Comparison of ENCODE assay signal across 10 cellular contexts in the genomic region with DNA sequence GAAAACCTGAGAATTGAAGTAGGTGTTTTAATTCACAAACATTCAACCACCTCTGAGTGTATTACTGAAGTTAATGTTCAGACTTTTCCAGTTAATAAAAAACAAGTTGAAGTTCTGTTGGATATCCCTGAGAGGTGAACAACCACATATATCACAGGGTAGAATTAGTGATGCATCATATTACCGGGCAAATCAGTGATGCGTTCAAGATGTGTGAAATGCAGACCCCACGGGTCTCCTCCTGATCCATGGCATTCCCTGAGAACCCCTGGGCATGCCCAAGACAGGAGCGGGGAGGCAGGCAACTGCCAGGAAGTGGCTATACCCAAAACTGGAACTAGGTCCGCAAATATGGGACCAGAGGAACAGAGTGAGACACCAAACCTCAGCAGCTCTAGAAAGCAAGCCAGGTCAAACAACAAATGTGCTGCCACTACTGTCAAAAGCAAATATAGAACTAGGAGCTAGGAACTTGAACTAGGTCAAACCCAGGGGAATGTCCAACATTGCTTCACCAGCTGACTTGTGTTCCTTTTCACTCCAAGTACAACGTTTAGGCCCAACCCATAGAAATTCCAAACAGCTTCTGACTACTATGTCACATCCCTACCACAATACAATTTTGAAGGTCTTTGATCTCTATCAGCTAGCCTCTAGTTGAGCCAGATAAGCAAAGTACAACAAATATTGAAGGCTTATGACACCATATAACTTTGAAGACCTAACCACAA. TPM values are rescaled to one million over a fixed set of nuclear protein-coding genes. Genes with fewer than 3 reads are reported as not detected.
DNase-seq lines count a peak whose midpoint lies in the region; ATAC-seq and TF ChIP-seq lines count a peak whose summit lies in the region.
"Had no signal": no experiment of that assay in that cellular context is flagged by ENCODE, and none has a peak within 500 bp of the region (broad histone marks: within the 10 kb centered on the region; RNA-seq: fewer than 3 reads in every experiment).

No MANE protein-coding gene starts in this region.

- H3K4me1 Mint-ChIP-seq in glutamatergic neuron (ENCODE audit: low read depth, unreplicated experiment), result no peaks in the 10 kb centered on the region

- no peak for TF ChIP-seq POLR2A in IMR-90 (IDR thresholded peaks at IDR 0.05; ENCODE audit: low read depth, low read length)

- no TSS peak for BruUV-seq in IMR-90 (replicated peaks; lab: Mats Ljungman, UMichigan)

- H4K5ac ChIP-seq in IMR-90 (ENCODE audit: low read depth, low read length), result no peak overlapping the region

- no peak overlapping the region for H4K91ac ChIP-seq in IMR-90 (ENCODE audit: insufficient read depth, low read depth, low read length)

- 0 out of 2 replicates have a peak overlapping the region, but pooled peaks have one; percentile 35 for H3K14ac ChIP-seq in IMR-90 (replicated peaks; ENCODE audit: low read depth, low read length)

- POLR2A ChIA-PET in IMR-90 (lab: Charles Lee; ENCODE audit: unreplicated experiment), result no interaction called here

- no peaks in the 10 kb centered on the region for H3K9me3 Mint-ChIP-seq in glutamatergic neuron (ENCODE audit: unreplicated experiment)
- H3K9me3 Mint-ChIP-seq: activated CD4-positive, alpha-beta memory T cell treated with anti-CD3 and anti-CD28 coated beads for 36 hours; activated naive CD8-positive, alpha-beta T cell treated with anti-CD3 and anti-CD28 coated beads, Interleukin-2, amount 50 U/mL, for 24 hours had no signal

- H3K27ac ChIP-seq in IMR-90 (ENCODE audit: insufficient read depth, low read length), result peak overlapping the region; percentile 13; the same call in 1 of the 2 replicates

- H3K9me3 ChIP-seq in IMR-90 (ENCODE audit: control insufficient read depth, insufficient read depth, low read length) (no peaks in the 10 kb centered on the region), mucosa of descending colon (no peaks in the 10 kb centered on the region)

- no peak overlapping the region; the same call in 1 of the 2 replicates for H2AK5ac ChIP-seq in IMR-90 (ENCODE audit: low read depth, low read length)

- peak; percentile 60 for DNase-seq in ACHN
- peak; percentile 93 for DNase-seq in IMR-90
- peak; percentile 100 for DNase-seq in epithelial cell of proximal tubule (ENCODE audit: low read depth)
- DNase-seq in mucosa of descending colon, result peak in 1 of 3 donors; percentile 14
- no peak for DNase-seq in glutamatergic neuron
- no peak for DNase-seq in foreskin melanocyte
- DNase-seq in D341Med (ENCODE audit: low spot score), result no peak
- DNase-seq: activated CD4-positive, alpha-beta memory T cell treated with anti-CD3 and anti-CD28 coated beads for 36 hours; activated naive CD8-positive, alpha-beta T cell treated with anti-CD3 and anti-CD28 coated beads, Interleukin-2, amount 50 U/mL, for 24 hours had no signal

- H3K27me3 ChIP-seq in IMR-90 (ENCODE audit: control insufficient read depth, insufficient read depth, low read length), result no peaks in the 10 kb centered on the region

- dilution Hi-C loops in IMR-90 (cut with HindIII; ENCODE audit: low sequenced_read_pairs, unreplicated experiment), result no loop called here

- H2BK5ac ChIP-seq in IMR-90 (ENCODE audit: low read depth, low read length, poor library complexity, severe bottlenecking), result peak overlapping the region; percentile 32

- peak; percentile 85 for ATAC-seq in IMR-90 (ENCODE audit: low read depth)
- peak; percentile 93 for ATAC-seq in mucosa of descending colon
- no peak for ATAC-seq in GM18517 (IDR thresholded peaks at IDR 0.05; ENCODE audit: unreplicated experiment)
- ATAC-seq: activated naive CD8-positive, alpha-beta T cell treated with anti-CD3 and anti-CD28 coated beads, Interleukin-2, amount 50 U/mL, for 24 hours had no signal

- no peak overlapping the region for H3K4ac ChIP-seq in IMR-90 (ENCODE audit: low read depth, low read length)

- peak overlapping the region; percentile 11; the same call in 1 of the 2 replicates for H3K18ac ChIP-seq in IMR-90 (ENCODE audit: low read depth, low read length)

- no peak overlapping the region for H2AFZ ChIP-seq in IMR-90 (replicated peaks; ENCODE audit: low read length, poor library complexity)

- H3K4me3 Mint-ChIP-seq in glutamatergic neuron (ENCODE audit: unreplicated experiment), result no peak overlapping the region
- H3K4me3 Mint-ChIP-seq: activated CD4-positive, alpha-beta memory T cell treated with anti-CD3 and anti-CD28 coated beads for 36 hours; activated naive CD8-positive, alpha-beta T cell treated with anti-CD3 and anti-CD28 coated beads, Interleukin-2, amount 50 U/mL, for 24 hours had no signal

- H3K27me3 Mint-ChIP-seq in glutamatergic neuron (ENCODE audit: unreplicated experiment), result no peaks in the 10 kb centered on the region
- H3K27me3 Mint-ChIP-seq: activated CD4-positive, alpha-beta memory T cell treated with anti-CD3 and anti-CD28 coated beads for 36 hours; activated naive CD8-positive, alpha-beta T cell treated with anti-CD3 and anti-CD28 coated beads, Interleukin-2, amount 50 U/mL, for 24 hours had no signal

- H4K8ac ChIP-seq in IMR-90 (ENCODE audit: low read depth in 2 of 2, low read length in 2 of 2), result no peak overlapping the region

- H2BK20ac ChIP-seq in IMR-90 (ENCODE audit: low read depth, low read length), result no peak overlapping the region

- H3K36me3 ChIP-seq in IMR-90 (ENCODE audit: control insufficient read depth, insufficient read depth, low read length) (no peaks in the 10 kb centered on the region), mucosa of descending colon (ENCODE audit: low read depth) (no peaks in the 10 kb centered on the region)

- WGBS in IMR-90 (ENCODE audit: extremely low coverage in 2 of 2, insufficient read length in 1 of 2), 2 experiments, result 83% methylated on average over 1 of the region's 6 CpGs; no CpG with 5 or more reads in 1 of the 2 experiments

- H3K27ac Mint-ChIP-seq in glutamatergic neuron (ENCODE audit: unreplicated experiment), result no peak overlapping the region
- H3K27ac Mint-ChIP-seq: activated CD4-positive, alpha-beta memory T cell treated with anti-CD3 and anti-CD28 coated beads for 36 hours; activated naive CD8-positive, alpha-beta T cell treated with anti-CD3 and anti-CD28 coated beads, Interleukin-2, amount 50 U/mL, for 24 hours had no signal

- no peaks in the 10 kb centered on the region for H3K36me3 Mint-ChIP-seq in glutamatergic neuron (ENCODE audit: unreplicated experiment)
- H3K36me3 Mint-ChIP-seq: activated CD4-positive, alpha-beta memory T cell treated with anti-CD3 and anti-CD28 coated beads for 36 hours had no signal

- no peak overlapping the region for H3K56ac ChIP-seq in IMR-90 (ENCODE audit: extremely low read depth, insufficient read depth, low read length)

- H2BK120ac ChIP-seq in IMR-90 (ENCODE audit: low read depth, low read length), result no peak overlapping the region

- no peak overlapping the region for H2AK9ac ChIP-seq in IMR-90 (replicated peaks; ENCODE audit: low read depth, low read length, poor library complexity)

- intact Hi-C loops in IMR-90 (cut with micrococcal nuclease) (no loop called here), mucosa of descending colon (cut with DNase I, micrococcal nuclease) (no loop called here)

- peaks cover 13% of the 10 kb centered on the region; the same call in 1 of the 2 replicates for H4K20me1 ChIP-seq in IMR-90 (ENCODE audit: insufficient read depth, low read length)

- H3K9ac ChIP-seq in IMR-90 (ENCODE audit: low read depth, low read length), result no peak overlapping the region

- no peak overlapping the region for H2BK15ac ChIP-seq in IMR-90 (ENCODE audit: low read depth, low read length)

- in situ Hi-C loops in ACHN (cut with HindIII; ENCODE audit: low pct_ligation_motif_present, low pct_unique_long_range_greater_than_20kb, low sequenced_read_pairs) (no loop called here), IMR-90 (cut with MboI; ENCODE audit: low sequenced_read_pairs) (no loop called here)

- H3K79me1 ChIP-seq in IMR-90 (ENCODE audit: low read depth in 1 of 2, low read length in 2 of 2), result peaks cover 20 to 43% of the 10 kb centered on the region in 2 experiments

- H3K9me1 ChIP-seq in IMR-90 (ENCODE audit: insufficient read depth, low read length), result peaks cover 3% of the 10 kb centered on the region

- CTCF ChIA-PET in IMR-90 (lab: Yijun Ruan, JAX), result no interaction called here

- H3K4me1 ChIP-seq in IMR-90 (ENCODE audit: control insufficient read depth, insufficient read depth, low read length) (peaks cover 8% of the 10 kb centered on the region), mucosa of descending colon (ENCODE audit: low read depth) (peaks cover 4% of the 10 kb centered on the region)

- peak overlapping the region; percentile 21; the same call in 1 of the 2 replicates for H3K4me2 ChIP-seq in IMR-90 (ENCODE audit: low read depth, low read length)

- no peak for TF ChIP-seq RAD21 in IMR-90 (IDR thresholded peaks at IDR 0.05; ENCODE audit: low read length)

- H3K23ac ChIP-seq in IMR-90 (ENCODE audit: low read depth, low read length), result no peak overlapping the region

- H3K4me3 ChIP-seq in IMR-90 (ENCODE audit: insufficient read depth, low read depth, low read length) (no peak overlapping the region), epithelial cell of proximal tubule (ENCODE audit: low read depth, low read length) (peak overlapping the region; percentile 35), mucosa of descending colon (no peak overlapping the region)

- TF ChIP-seq CTCF in IMR-90 (conservative IDR thresholded peaks at IDR 0.05; ENCODE audit: low read depth, low read length) (no peak), epithelial cell of proximal tubule (conservative IDR thresholded peaks at IDR 0.05; ENCODE audit: low read depth, low read length) (no peak), mucosa of descending colon (IDR thresholded peaks at IDR 0.05) (no peak), glutamatergic neuron (IDR thresholded peaks at IDR 0.05; ENCODE audit: partially characterized antibody, unreplicated experiment) (no peak)

RNA-seq across cellular contexts. Expression of a gene that starts 20.2 kb away (rescaled TPM):
- total RNA-seq in IMR-90 (2012; rRNA removed) (10.4 and 14.4 TPM in 2 replicates), epithelial cell of proximal tubule (7.2 and 11.0 TPM in 2 replicates), mucosa of descending colon (1 to 10 TPM; 2.9 to 9.4 (median 9.0) TPM), glutamatergic neuron (ENCODE audit: unreplicated experiment) (0.20 TPM)
- polyA plus RNA-seq in IMR-90 (2012; rRNA removed), result 10.2 and 12.4 TPM in 2 replicates
- polyA plus RNA-seq in IMR-90 (2012; cell fraction: cytosol; rRNA removed), result 4.4 and 6.6 TPM in 2 replicates
- 5.0 and 26.6 TPM in 2 replicates for polyA plus RNA-seq in IMR-90 (2012; cell fraction: nucleus; rRNA removed; ENCODE audit: low replicate concordance)

RNA-seq across cellular contexts. Expression of a gene that starts 46.2 kb away (rescaled TPM):
- total RNA-seq in IMR-90 (2012; rRNA removed) (1,085 and 1,283 TPM in 2 replicates), epithelial cell of proximal tubule (623 and 730 TPM in 2 replicates), mucosa of descending colon (100 to 1,000 TPM; 476 to 643 (median 622) TPM), glutamatergic neuron (ENCODE audit: unreplicated experiment) (511 TPM)
- polyA plus RNA-seq in IMR-90 (2012; rRNA removed), result 515 and 543 TPM in 2 replicates
- 309 and 561 TPM in 2 replicates for polyA plus RNA-seq in IMR-90 (2012; cell fraction: cytosol; rRNA removed)
- polyA plus RNA-seq in IMR-90 (2012; cell fraction: nucleus; rRNA removed; ENCODE audit: low replicate concordance), result 157 and 333 TPM in 2 replicates

RNA-seq across cellular contexts. Expression of a gene that starts 52.3 kb away (rescaled TPM):
- total RNA-seq in IMR-90 (2012; rRNA removed) (25.3 and 32.2 TPM in 2 replicates), epithelial cell of proximal tubule (123 and 230 TPM in 2 replicates), mucosa of descending colon (10 to 100 TPM in 2 of 3 donors, 1 to 10 TPM in 1; 8.2 to 26.2 (median 18.4) TPM), glutamatergic neuron (ENCODE audit: unreplicated experiment) (32.2 TPM)
- polyA plus RNA-seq in IMR-90 (2012; rRNA removed), result 33.4 and 55.0 TPM in 2 replicates
- 3.9 and 5.2 TPM in 2 replicates for polyA plus RNA-seq in IMR-90 (2012; cell fraction: cytosol; rRNA removed)
- polyA plus RNA-seq in IMR-90 (2012; cell fraction: nucleus; rRNA removed; ENCODE audit: low replicate concordance), result 0.58 and 6.2 TPM in 2 replicates

Comparison
In these comparisons a context has a peak if more than half of its experiments do, and no peak if none do; other contexts are left out.
1. DNase-seq: peak in ACHN (single experiment), IMR-90 (single experiment) and epithelial cell of proximal tubule (single experiment); none in glutamatergic neuron (single experiment), foreskin melanocyte (single experiment) and D341Med (single experiment).